8 cellular contexts compared by ENCODE assay signal in genomic region chr1:2133039-2133878, GRCh38.
DNase-seq lines count a peak whose midpoint lies in the region; ATAC-seq lines count a peak whose summit lies in the region.

No MANE protein-coding gene starts in this region.

- H4K91ac ChIP-seq in neuronal stem cell (ENCODE audit: low read depth, low read length, poor library complexity): no peak overlapping the region

- H3K36me3 ChIP-seq in neuronal stem cell (replicated peaks in 1 of 2; ENCODE audit: control insufficient read depth in 2 of 2, insufficient read depth in 2 of 2, low read length in 2 of 2) (no peaks in the 10 kb centered on the region), stomach smooth muscle (ENCODE audit: control insufficient read depth in 2 of 2, insufficient read depth in 2 of 2, low read length in 2 of 2) (no peaks in the 10 kb centered on the region)

- DNase-seq in CMK (ENCODE audit: low read depth): peak; percentile 96
- peak; percentile 93 for DNase-seq in HuH-7 (ENCODE audit: low spot score)
- DNase-seq in SIG-M5 treated with dmso at 0.1 percent for 504 hours (lab: John Stamatoyannopoulos, UW; ENCODE audit: unreplicated experiment): peak; percentile 93
- peak; percentile 90 for DNase-seq in activated gamma-delta T cell treated with anti-CD3 and anti-CD28 coated beads, Interleukin-2, amount 50 U/mL, for 16 hours (ENCODE audit: low read depth)
- DNase-seq in foreskin melanocyte: peak; percentile 94
- DNase-seq in neuronal stem cell (ENCODE audit: low spot score): peak; percentile 96

- peaks cover 0 to 16% (median 0%) of the 10 kb centered on the region in 3 experiments for H3K27me3 ChIP-seq in neuronal stem cell (ENCODE audit: control insufficient read depth in 3 of 3, insufficient read depth in 3 of 3, low read depth in 1 of 3, low read length in 3 of 3)
- H3K27me3 ChIP-seq in stomach smooth muscle (ENCODE audit: control insufficient read depth in 1 of 2, insufficient read depth in 2 of 2, low read length in 2 of 2): peaks cover 0 to under 1% of the 10 kb centered on the region in 2 donors

- peak overlapping the region; percentile 57 for H3K23ac ChIP-seq in neuronal stem cell (ENCODE audit: low read depth, low read length, poor library complexity)

- WGBS in neuronal stem cell (ENCODE audit: extremely low coverage in 2 of 2, insufficient read length in 2 of 2, insufficient replicate concordance in 1 of 2), 2 donors: no CpG with 5 or more reads among the region's 63 CpGs

- peak overlapping the region; percentile 72 for H2AK5ac ChIP-seq in neuronal stem cell (ENCODE audit: low read depth, low read length)

- peak; percentile 87 for ATAC-seq in GM21526 (IDR thresholded peaks at IDR 0.05; ENCODE audit: low FRiP score, unreplicated experiment)

- H4K8ac ChIP-seq in neuronal stem cell (ENCODE audit: low read depth, low read length): no peak overlapping the region

- H3K18ac ChIP-seq in neuronal stem cell (ENCODE audit: low read length): peak overlapping the region; percentile 95

- H3K9me3 ChIP-seq in neuronal stem cell (replicated peaks in 1 of 2; ENCODE audit: control insufficient read depth in 2 of 2, insufficient read depth in 1 of 2, low read depth in 1 of 2, low read length in 2 of 2) (peaks cover 0 to 1% of the 10 kb centered on the region in 2 donors), stomach smooth muscle (ENCODE audit: control insufficient read depth in 2 of 2, low read length in 2 of 2) (peaks cover 0 to 3% of the 10 kb centered on the region in 2 donors)

- no peak overlapping the region for H2BK120ac ChIP-seq in neuronal stem cell (ENCODE audit: low read depth, low read length)

- no peak overlapping the region for H2BK12ac ChIP-seq in neuronal stem cell (ENCODE audit: low read length)

- peaks cover 11% of the 10 kb centered on the region for H3K79me1 ChIP-seq in neuronal stem cell (ENCODE audit: low read depth, low read length)

- peaks cover 38 to 39% of the 10 kb centered on the region in 2 donors for H3K4me1 ChIP-seq in neuronal stem cell (ENCODE audit: control insufficient read depth in 2 of 2, insufficient read depth in 1 of 2, low read depth in 1 of 2, low read length in 2 of 2)
- peaks cover 34% of the 10 kb centered on the region for H3K4me1 ChIP-seq in stomach smooth muscle (ENCODE audit: control insufficient read depth, insufficient read depth, low read length)

- no peak overlapping the region for H3K4ac ChIP-seq in neuronal stem cell (ENCODE audit: low read length)

- H3K4me3 ChIP-seq in neuronal stem cell (ENCODE audit: low read length in 2 of 2) (peak overlapping the region in 1 of 2 donors; percentile 33), stomach smooth muscle (ENCODE audit: low read length in 2 of 2) (peak overlapping the region; percentile 78 to 79)

- peak overlapping the region; percentile 11 for H3K14ac ChIP-seq in neuronal stem cell (ENCODE audit: low read length)

- H3K9ac ChIP-seq in neuronal stem cell (ENCODE audit: low read depth, low read length, poor library complexity) (peak overlapping the region; percentile 25), stomach smooth muscle (ENCODE audit: low read length in 2 of 2) (peak overlapping the region; percentile 91 to 92)

- peak overlapping the region; percentile 22 for H2AFZ ChIP-seq in neuronal stem cell (ENCODE audit: low read length)

- no peak overlapping the region for H2BK5ac ChIP-seq in neuronal stem cell (ENCODE audit: low read length)

- H3K27ac ChIP-seq in neuronal stem cell (replicated peaks; ENCODE audit: low read length) (peak overlapping the region; percentile 72), stomach smooth muscle (ENCODE audit: low read length) (peak overlapping the region; percentile 96)

- peak overlapping the region; percentile 71 for H3K4me2 ChIP-seq in neuronal stem cell (ENCODE audit: insufficient read depth, low read length, poor library complexity, severe bottlenecking)

- H2BK15ac ChIP-seq in neuronal stem cell (ENCODE audit: low read length): peak overlapping the region; percentile 5
